1 cellular context compared by ENCODE assay signal in the genomic region with DNA sequence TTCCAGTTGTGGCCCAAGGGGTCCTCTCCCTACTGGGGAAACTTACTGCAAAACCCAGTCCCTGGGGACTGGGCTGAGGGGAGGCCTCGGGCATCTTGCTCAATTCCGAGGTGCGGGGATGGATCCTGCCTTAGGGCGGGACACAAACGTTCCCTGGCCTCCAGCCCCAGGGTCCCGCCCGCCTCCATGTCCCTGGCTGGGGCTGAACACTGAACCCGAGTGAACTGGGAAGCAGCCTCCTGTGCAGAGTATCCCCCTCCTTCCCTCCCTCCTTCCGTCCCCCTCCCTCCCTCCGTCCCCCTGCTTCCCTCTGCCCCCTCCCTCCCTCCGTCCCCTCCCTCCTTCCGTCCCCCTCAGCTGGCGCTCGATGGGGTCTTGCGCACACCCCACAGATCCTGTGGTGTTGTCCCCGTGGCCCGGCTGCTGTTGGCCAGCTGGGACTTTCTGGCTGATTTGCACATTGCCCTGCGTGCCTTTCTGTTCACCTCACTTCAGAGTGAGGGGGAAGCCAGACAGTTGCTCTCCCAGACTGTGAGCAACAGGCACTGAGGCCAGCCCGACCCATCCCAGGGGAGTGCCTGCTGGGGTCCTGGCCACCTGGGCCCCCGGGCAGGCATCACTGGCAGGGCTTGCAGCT.
TF ChIP-seq lines count a peak whose summit lies in the region.

No MANE protein-coding gene starts in this region.

TF ChIP-seq in IMR-90, 13 proteins besides CTCF, POLR2A, EP300 and RAD21:
- TF ChIP-seq CEBPB (IDR thresholded peaks at IDR 0.05; ENCODE audit: low read depth, low read length), result peak; percentile 51; the same call in 1 of the 2 replicates
- TF ChIP-seq, protein P1, sequence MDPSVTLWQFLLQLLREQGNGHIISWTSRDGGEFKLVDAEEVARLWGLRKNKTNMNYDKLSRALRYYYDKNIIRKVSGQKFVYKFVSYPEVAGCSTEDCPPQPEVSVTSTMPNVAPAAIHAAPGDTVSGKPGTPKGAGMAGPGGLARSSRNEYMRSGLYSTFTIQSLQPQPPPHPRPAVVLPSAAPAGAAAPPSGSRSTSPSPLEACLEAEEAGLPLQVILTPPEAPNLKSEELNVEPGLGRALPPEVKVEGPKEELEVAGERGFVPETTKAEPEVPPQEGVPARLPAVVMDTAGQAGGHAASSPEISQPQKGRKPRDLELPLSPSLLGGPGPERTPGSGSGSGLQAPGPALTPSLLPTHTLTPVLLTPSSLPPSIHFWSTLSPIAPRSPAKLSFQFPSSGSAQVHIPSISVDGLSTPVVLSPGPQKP (IDR thresholded peaks at IDR 0.05; ENCODE audit: borderline replicate concordance, low read depth, low read length), result no peak
- TF ChIP-seq, protein P2, sequence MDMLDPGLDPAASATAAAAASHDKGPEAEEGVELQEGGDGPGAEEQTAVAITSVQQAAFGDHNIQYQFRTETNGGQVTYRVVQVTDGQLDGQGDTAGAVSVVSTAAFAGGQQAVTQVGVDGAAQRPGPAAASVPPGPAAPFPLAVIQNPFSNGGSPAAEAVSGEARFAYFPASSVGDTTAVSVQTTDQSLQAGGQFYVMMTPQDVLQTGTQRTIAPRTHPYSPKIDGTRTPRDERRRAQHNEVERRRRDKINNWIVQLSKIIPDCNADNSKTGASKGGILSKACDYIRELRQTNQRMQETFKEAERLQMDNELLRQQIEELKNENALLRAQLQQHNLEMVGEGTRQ (IDR thresholded peaks at IDR 0.05; ENCODE audit: low read depth, low read length), result 0 out of 2 replicates have a peak, but pooled peaks have one; percentile 7
